Comparison of ENCODE assay signal across 1 cellular context in genomic region chr1:54805981-54806381, GRCh38.
TF ChIP-seq lines count a peak whose summit lies in the region.

No MANE protein-coding gene starts in this region.

TF ChIP-seq in GM23338, 12 proteins besides CTCF, POLR2A, EP300 and RAD21 (continued from another document):
- TF ChIP-seq ZNF462 (CRISPR knock-in tag; IDR thresholded peaks at IDR 0.05): no peak
- no peak for TF ChIP-seq REST (IDR thresholded peaks at IDR 0.05; ENCODE audit: unreplicated experiment)
- no peak for TF ChIP-seq STAT1 (IDR thresholded peaks at IDR 0.05; ENCODE audit: unreplicated experiment)
- TF ChIP-seq NANOG (IDR thresholded peaks at IDR 0.05; ENCODE audit: borderline replicate concordance): no peak
- TF ChIP-seq EZH2 (IDR thresholded peaks at IDR 0.05; ENCODE audit: low read depth, unreplicated experiment): no peak
- TF ChIP-seq ZNF114 (CRISPR knock-in tag; IDR thresholded peaks at IDR 0.05): no peak
- TF ChIP-seq EZH2phosphoT487 (IDR thresholded peaks at IDR 0.05; ENCODE audit: unreplicated experiment): no peak
- no peak for TF ChIP-seq JUNB (IDR thresholded peaks at IDR 0.05; ENCODE audit: unreplicated experiment)
